ENCODE assay signal across 15 cellular contexts in the genomic region with DNA sequence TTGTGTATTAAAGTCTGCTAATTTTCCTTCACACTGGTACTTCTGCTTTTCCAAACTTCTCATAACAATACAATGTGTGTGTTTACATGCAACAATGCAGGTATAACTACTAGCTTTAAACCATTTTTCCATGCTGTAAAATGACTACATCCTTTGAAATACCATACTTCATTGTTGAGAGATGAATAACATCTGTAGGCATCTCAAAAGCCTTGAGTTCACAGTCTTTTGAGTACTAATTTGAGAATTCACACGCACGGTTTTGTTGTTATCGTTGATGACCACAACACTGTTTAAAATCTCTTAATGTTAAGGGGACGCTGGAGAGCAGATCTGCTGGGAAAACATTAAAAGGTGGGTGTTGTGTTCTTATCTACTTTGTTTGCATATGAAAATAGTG.
"Had no signal": no experiment of that assay in that cellular context is flagged by ENCODE, and none has a peak within 500 bp of the region (broad histone marks: within the 10 kb centered on the region; RNA-seq: fewer than 3 reads in every experiment).

No MANE protein-coding gene starts in this region.

- H3K4me1 ChIP-seq: esophagus squamous epithelium, psoas muscle, upper lobe of left lung, uterus had no signal

- H3K27ac ChIP-seq: esophagus squamous epithelium, gastroesophageal sphincter, psoas muscle, skin epidermis, upper lobe of left lung, uterus had no signal

- DNase-seq: effector memory CD4-positive, alpha-beta T cell; esophagus squamous epithelium; foreskin fibroblast; glutamatergic neuron; islet precursor cell; mammary epithelial cell; naive thymus-derived CD4-positive, alpha-beta T cell; nephron progenitor cell; psoas muscle; stimulated activated CD4-positive, alpha-beta T cell treated with anti-CD3 and anti-CD28 coated beads, Interleukin-2, amount 100 ng/mL, for 48 hours; stimulated activated naive CD4-positive, alpha-beta T cell treated with Interleukin-2 at 50 U/mL for 16 hours; upper lobe of left lung; uterus had no signal

- H3K36me3 ChIP-seq: esophagus squamous epithelium, gastroesophageal sphincter, upper lobe of left lung, uterus had no signal

- H3K4me3 ChIP-seq: esophagus squamous epithelium, gastroesophageal sphincter, psoas muscle, skin epidermis, upper lobe of left lung, uterus had no signal

- H3K9me3 ChIP-seq: esophagus squamous epithelium, gastroesophageal sphincter, psoas muscle, upper lobe of left lung, uterus had no signal

- H3K27me3 ChIP-seq: esophagus squamous epithelium, gastroesophageal sphincter, upper lobe of left lung, uterus had no signal
